3 cellular contexts compared by ENCODE assay signal in the genomic region with DNA sequence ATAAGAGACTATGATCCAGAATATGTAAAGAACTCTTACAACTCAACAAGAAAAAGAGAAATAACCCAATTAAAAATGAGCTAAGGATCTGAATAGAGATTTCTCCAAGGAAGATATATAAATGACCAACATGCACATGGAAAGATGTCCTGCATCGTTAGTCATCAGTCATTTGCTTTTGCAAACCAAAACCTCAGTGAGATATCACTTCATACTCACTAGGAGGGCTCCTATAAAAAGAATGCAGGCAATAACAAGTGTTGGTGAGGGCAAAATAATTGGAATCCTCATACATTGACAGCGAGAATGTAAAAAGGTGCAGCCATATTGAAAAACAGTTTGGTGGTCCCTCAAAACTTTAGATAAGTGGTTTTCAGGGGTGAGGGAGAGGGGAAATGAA.
"Had no signal": no experiment of that assay in that cellular context is flagged by ENCODE, and none has a peak within 500 bp of the region (broad histone marks: within the 10 kb centered on the region; RNA-seq: fewer than 3 reads in every experiment).

No MANE protein-coding gene starts in this region.

- ATAC-seq: GM12878 had no signal

- H3K4me3 ChIP-seq: GM12878 had no signal

- DNase-seq: GDM1, GF-D8 had no signal
